In genomic region chr10:11017575-11018425, GRCh38 we compare ENCODE assay signal across 8 cellular contexts. TPM values are rescaled to one million over a fixed set of nuclear protein-coding genes. Genes with fewer than 3 reads are reported as not detected.
DNase-seq lines count a peak whose midpoint lies in the region; ATAC-seq and TF ChIP-seq lines count a peak whose summit lies in the region.

TSS of gene CELF2 (plus strand) at chr10:11017872. CDS start at chr10:11018090, 218 bp downstream.

- CTCF ChIA-PET in activated CD8-positive, alpha-beta memory T cell treated with anti-CD3 and anti-CD28 coated beads, Interleukin-2, amount 10 ng/mL, durations not matched to agents 7 days and 5 days (lab: Charles Lee): interaction anchor here (1.5 kb wide), 1 partner anchor 16 kb away, joined by 3 read pairs; no protein-coding TSS in a partner anchor
- CTCF ChIA-PET in OCI-LY7 (lab: Charles Lee; ENCODE audit: unreplicated experiment): interaction anchor here (1.0 kb wide), 1 partner anchor 61 kb away, joined by 3 read pairs; no protein-coding TSS in a partner anchor

- H4K20me1 ChIP-seq in OCI-LY7 (ENCODE audit: insufficient read depth, low read length): no peaks in the 10 kb centered on the region

- no peak for TF ChIP-seq CTCF in epithelial cell of esophagus (IDR thresholded peaks at IDR 0.05; ENCODE audit: insufficient read depth, low read depth, low read length, missing control alignments)
- no peak for TF ChIP-seq CTCF in mucosa of descending colon (IDR thresholded peaks at IDR 0.05)
- no peak for TF ChIP-seq CTCF in OCI-LY7 (conservative IDR thresholded peaks at IDR 0.05; ENCODE audit: low read length)

- POLR2A ChIA-PET in OCI-LY7 (lab: Charles Lee): no interaction called here

- peaks cover 4% of the 10 kb centered on the region for H3K36me3 Mint-ChIP-seq in activated CD8-positive, alpha-beta memory T cell treated with anti-CD3 and anti-CD28 coated beads, Interleukin-2, amount 10 ng/mL, durations not matched to agents 7 days and 5 days
- H3K36me3 Mint-ChIP-seq in stimulated activated memory B cell treated with anti-CD40 and anti-IgM and Interleukin-4, amounts not matched to agents 10 μg/mL and 1 μg/mL and 100 μg/mL, for 72 hours: no peaks in the 10 kb centered on the region

- H3K4me3 Mint-ChIP-seq in activated CD8-positive, alpha-beta memory T cell treated with anti-CD3 and anti-CD28 coated beads, Interleukin-2, amount 10 ng/mL, durations not matched to agents 7 days and 5 days: peak within 1 kb of the TSS; percentile 66
- peak within 1 kb of the TSS; percentile 73 for H3K4me3 Mint-ChIP-seq in stimulated activated memory B cell treated with anti-CD40 and anti-IgM and Interleukin-4, amounts not matched to agents 10 μg/mL and 1 μg/mL and 100 μg/mL, for 72 hours

- no peaks in the 10 kb centered on the region for H3K36me3 ChIP-seq in ES-I3 (ENCODE audit: insufficient read depth, low read length)
- no peaks in the 10 kb centered on the region for H3K36me3 ChIP-seq in mucosa of descending colon (ENCODE audit: low read depth)
- H3K36me3 ChIP-seq in OCI-LY7 (ENCODE audit: insufficient read depth, low read length): no peaks in the 10 kb centered on the region

- H3K9me3 Mint-ChIP-seq in activated CD8-positive, alpha-beta memory T cell treated with anti-CD3 and anti-CD28 coated beads, Interleukin-2, amount 10 ng/mL, durations not matched to agents 7 days and 5 days (ENCODE audit: low read depth): no peaks in the 10 kb centered on the region
- no peaks in the 10 kb centered on the region for H3K9me3 Mint-ChIP-seq in stimulated activated memory B cell treated with anti-CD40 and anti-IgM and Interleukin-4, amounts not matched to agents 10 μg/mL and 1 μg/mL and 100 μg/mL, for 72 hours

- H3K9me3 ChIP-seq in ES-I3 (ENCODE audit: control insufficient read depth, insufficient read depth, low read length) (no peaks in the 10 kb centered on the region), mucosa of descending colon (no peaks in the 10 kb centered on the region), OCI-LY7 (ENCODE audit: low read length) (no peaks in the 10 kb centered on the region)

- peaks cover 11% of the 10 kb centered on the region for H3K4me1 Mint-ChIP-seq in activated CD8-positive, alpha-beta memory T cell treated with anti-CD3 and anti-CD28 coated beads, Interleukin-2, amount 10 ng/mL, durations not matched to agents 7 days and 5 days
- peaks cover 7% of the 10 kb centered on the region for H3K4me1 Mint-ChIP-seq in stimulated activated memory B cell treated with anti-CD40 and anti-IgM and Interleukin-4, amounts not matched to agents 10 μg/mL and 1 μg/mL and 100 μg/mL, for 72 hours

- no peaks in the 10 kb centered on the region for H3K79me2 ChIP-seq in OCI-LY7 (ENCODE audit: insufficient read depth, low read depth, low read length)

- H3K4me2 ChIP-seq in OCI-LY7 (ENCODE audit: low read length): no peak within 1 kb of the TSS

- no peak within 1 kb of the TSS for H2AFZ ChIP-seq in OCI-LY7 (ENCODE audit: low read length)

- peaks cover 85% of the 10 kb centered on the region for H3K27me3 Mint-ChIP-seq in activated CD8-positive, alpha-beta memory T cell treated with anti-CD3 and anti-CD28 coated beads, Interleukin-2, amount 10 ng/mL, durations not matched to agents 7 days and 5 days
- peaks cover 64% of the 10 kb centered on the region for H3K27me3 Mint-ChIP-seq in stimulated activated memory B cell treated with anti-CD40 and anti-IgM and Interleukin-4, amounts not matched to agents 10 μg/mL and 1 μg/mL and 100 μg/mL, for 72 hours

- H3K4me1 ChIP-seq in ES-I3 (ENCODE audit: insufficient read depth, low read length) (peaks cover 43% of the 10 kb centered on the region), mucosa of descending colon (ENCODE audit: low read depth) (peaks cover 11% of the 10 kb centered on the region), OCI-LY7 (ENCODE audit: insufficient read depth, low read length, poor library complexity, severe bottlenecking) (no peaks in the 10 kb centered on the region)

- peak within 1 kb of the TSS; percentile 70 for H3K9ac ChIP-seq in ES-I3 (ENCODE audit: low read depth, low read length)

- peak within 1 kb of the TSS; percentile 9 for H3K27ac Mint-ChIP-seq in activated CD8-positive, alpha-beta memory T cell treated with anti-CD3 and anti-CD28 coated beads, Interleukin-2, amount 10 ng/mL, durations not matched to agents 7 days and 5 days
- H3K27ac Mint-ChIP-seq in stimulated activated memory B cell treated with anti-CD40 and anti-IgM and Interleukin-4, amounts not matched to agents 10 μg/mL and 1 μg/mL and 100 μg/mL, for 72 hours: no peak within 1 kb of the TSS

- intact Hi-C loops in mucosa of descending colon (cut with DNase I, micrococcal nuclease) (no loop called here), OCI-LY7 (cut with micrococcal nuclease; ENCODE audit: unreplicated experiment) (no loop called here)

- DNase-seq in NAMALWA (ENCODE audit: low spot score): peak; percentile 2
- DNase-seq in activated CD8-positive, alpha-beta memory T cell treated with anti-CD3 and anti-CD28 coated beads, Interleukin-2, amount 10 ng/mL, durations not matched to agents 7 days and 5 days: peak; percentile 49
- peak; percentile 60 for DNase-seq in epithelial cell of esophagus (ENCODE audit: low read depth)
- peak; percentile 79 to 90 (median 83) for DNase-seq in mucosa of descending colon
- no peak for DNase-seq in OCI-LY7 (ENCODE audit: low spot score)

- no peak within 1 kb of the TSS for H3K27ac ChIP-seq in OCI-LY7 (ENCODE audit: low read depth, low read length, poor library complexity, severe bottlenecking)

- H3K4me3 ChIP-seq in epithelial cell of esophagus (ENCODE audit: low read length): peak within 1 kb of the TSS; percentile 56
- peak within 1 kb of the TSS; percentile 66 for H3K4me3 ChIP-seq in mucosa of descending colon
- no peak within 1 kb of the TSS for H3K4me3 ChIP-seq in OCI-LY7 (ENCODE audit: low read depth, low read length, poor library complexity, severe bottlenecking)

- no peaks in the 10 kb centered on the region for H3K9me2 ChIP-seq in OCI-LY7 (ENCODE audit: insufficient read depth, low read length)

- ATAC-seq in GM21717 (IDR thresholded peaks at IDR 0.05; ENCODE audit: unreplicated experiment) (peak; percentile 74), mucosa of descending colon (peak; percentile 87)
- ATAC-seq in activated CD8-positive, alpha-beta memory T cell treated with anti-CD3 and anti-CD28 coated beads, Interleukin-2, amount 10 ng/mL, durations not matched to agents 7 days and 5 days: peak; percentile 85
- ATAC-seq in stimulated activated memory B cell treated with anti-CD40 and anti-IgM and Interleukin-4, amounts not matched to agents 10 μg/mL and 1 μg/mL and 100 μg/mL, for 72 hours: peak; percentile 76

- BruUV-seq in OCI-LY7 (replicated peaks; lab: Mats Ljungman, UMichigan): no TSS peak

RNA-seq across cellular contexts. Expression of gene CELF2, which starts in this region (rescaled TPM):
- total RNA-seq in activated CD8-positive, alpha-beta memory T cell treated with anti-CD3 and anti-CD28 coated beads, Interleukin-2, amount 10 ng/mL, durations not matched to agents 7 days and 5 days: 100 to 1,000 TPM; 205 to 219 TPM
- total RNA-seq in mucosa of descending colon: 10 to 100 TPM; 31.4 to 56.5 (median 36.1) TPM
- 3.0 and 5.4 TPM in 2 replicates for total RNA-seq in OCI-LY7 (2014; rRNA removed; shearing (Covaris generic))
- total RNA-seq in OCI-LY7 (2022): 17.2 and 19.1 TPM in 2 replicates
